Comparison of ENCODE assay signal across 7 cellular contexts in the genomic region with DNA sequence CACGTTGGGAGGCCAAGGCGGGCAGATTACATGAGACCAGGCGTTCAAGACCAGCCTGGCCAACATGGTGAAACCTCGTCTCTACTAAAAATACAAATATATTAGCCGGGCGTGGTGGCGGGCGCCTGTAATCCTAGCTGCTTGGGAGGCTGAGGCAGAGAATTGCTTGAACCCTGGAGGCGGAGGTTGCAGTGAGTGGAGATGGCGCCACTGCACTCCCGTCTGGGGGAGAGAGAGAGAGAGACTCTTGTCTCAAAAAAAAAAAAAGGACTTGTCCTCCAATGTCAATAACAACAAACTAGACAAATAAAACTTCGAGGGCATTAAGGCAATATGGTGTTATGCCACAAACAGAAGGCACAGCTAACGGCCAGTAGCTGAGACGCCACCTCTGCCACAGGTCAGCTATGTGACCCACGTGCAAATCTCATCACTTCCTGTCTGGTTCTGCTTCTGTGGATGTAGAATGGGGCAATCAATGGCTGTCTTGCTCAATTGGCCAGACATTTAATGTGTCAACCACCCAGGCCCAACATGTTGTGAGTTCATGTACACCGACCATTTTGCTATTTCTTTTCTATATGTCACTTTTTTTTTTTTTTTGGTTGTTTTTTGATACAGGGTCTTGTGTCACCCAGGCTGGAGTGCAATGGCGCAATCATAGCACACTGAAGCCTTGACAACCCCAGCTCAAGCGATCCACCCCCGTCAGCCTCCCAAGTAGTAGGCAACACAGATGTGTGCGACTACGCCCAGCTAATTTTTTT. TPM values are rescaled to one million over a fixed set of nuclear protein-coding genes. Genes with fewer than 3 reads are reported as not detected.
DNase-seq lines count a peak whose midpoint lies in the region; ATAC-seq, FAIRE-seq and TF ChIP-seq lines count a peak whose summit lies in the region.

No MANE protein-coding gene starts in this region.

- H3K4me3 ChIP-seq in GM08714 (ENCODE audit: low read length) = peak overlapping the region; percentile 55; the same call in 1 of the 2 replicates
- peak overlapping the region; percentile 93 for H3K4me3 ChIP-seq in LNCaP clone FGC (ENCODE audit: low read depth, low read length)
- peak overlapping the region in 3 of 4 donors; percentile 88 to 99 (median 96) for H3K4me3 ChIP-seq in pancreas

- in situ Hi-C loops in G401 (cut with HindIII; ENCODE audit: low sequenced_read_pairs) = no loop called here

- H3K27me3 Mint-ChIP-seq in activated CD8-positive, alpha-beta memory T cell treated with anti-CD3 and anti-CD28 coated beads, Interleukin-2, amount 10 ng/mL, durations not matched to agents 7 days and 5 days = no peaks in the 10 kb centered on the region

- peaks cover 47% of the 10 kb centered on the region for H3K4me1 Mint-ChIP-seq in activated CD8-positive, alpha-beta memory T cell treated with anti-CD3 and anti-CD28 coated beads, Interleukin-2, amount 10 ng/mL, durations not matched to agents 7 days and 5 days

- H3K27ac ChIP-seq in foreskin keratinocyte (peak overlapping the region; percentile 36), pancreas (peak overlapping the region; percentile 93 to 99 (median 98))

- intact Hi-C loops in pancreas (cut with DNase I) = no loop called here

- peaks cover 14% of the 10 kb centered on the region for H3K36me3 Mint-ChIP-seq in activated CD8-positive, alpha-beta memory T cell treated with anti-CD3 and anti-CD28 coated beads, Interleukin-2, amount 10 ng/mL, durations not matched to agents 7 days and 5 days

- peak overlapping the region; percentile 97 for H3K27ac Mint-ChIP-seq in activated CD8-positive, alpha-beta memory T cell treated with anti-CD3 and anti-CD28 coated beads, Interleukin-2, amount 10 ng/mL, durations not matched to agents 7 days and 5 days

- FAIRE-seq in pancreas (lab: Jason Lieb, UNC) = no peak

- DNase-seq in LNCaP clone FGC (ENCODE audit: low read depth) (no peak), foreskin keratinocyte (peak in 1 of 2 donors; percentile 11), pancreas (peak in 1 of 6 donors; percentile 51), G401 (ENCODE audit: low spot score) (no peak), NCI-H446 (lab: John Stamatoyannopoulos, UW) (no peak)
- peak; percentile 60 for DNase-seq in activated CD8-positive, alpha-beta memory T cell treated with anti-CD3 and anti-CD28 coated beads, Interleukin-2, amount 10 ng/mL, durations not matched to agents 7 days and 5 days

- H3K9me3 Mint-ChIP-seq in activated CD8-positive, alpha-beta memory T cell treated with anti-CD3 and anti-CD28 coated beads, Interleukin-2, amount 10 ng/mL, durations not matched to agents 7 days and 5 days (ENCODE audit: low read depth) = no peaks in the 10 kb centered on the region

- WGBS in pancreas, 2 donors = 37 to 44% methylated on average over 21 of the region's 21 CpGs

- peak overlapping the region; percentile 96 for H3K4me3 Mint-ChIP-seq in activated CD8-positive, alpha-beta memory T cell treated with anti-CD3 and anti-CD28 coated beads, Interleukin-2, amount 10 ng/mL, durations not matched to agents 7 days and 5 days

- TF ChIP-seq CTCF in LNCaP clone FGC (IDR thresholded peaks at IDR 0.05; ENCODE audit: control insufficient read depth, extremely low read depth, insufficient read depth) (no peak), foreskin keratinocyte (conservative IDR thresholded peaks at IDR 0.05) (no peak), pancreas (IDR thresholded peaks at IDR 0.05) (no peak)

- CTCF ChIA-PET in activated CD8-positive, alpha-beta memory T cell treated with anti-CD3 and anti-CD28 coated beads, Interleukin-2, amount 10 ng/mL, durations not matched to agents 7 days and 5 days (lab: Charles Lee) = interaction anchor here (0.7 to 4.3 kb wide), 12 partner anchors 11 to 930 kb away, joined by 3 to 27 read pairs (median 3); a partner anchor contains a TSS

- H3K4me1 ChIP-seq in foreskin keratinocyte (peaks cover 9% of the 10 kb centered on the region), pancreas (peaks cover 21 to 43% (median 28%) of the 10 kb centered on the region in 3 donors)

- H3K27me3 ChIP-seq in foreskin keratinocyte = no peaks in the 10 kb centered on the region
- H3K27me3 ChIP-seq in pancreas = no peaks in the 10 kb centered on the region

- no peaks in the 10 kb centered on the region for H3K36me3 ChIP-seq in pancreas

- ATAC-seq in activated CD8-positive, alpha-beta memory T cell treated with anti-CD3 and anti-CD28 coated beads, Interleukin-2, amount 10 ng/mL, durations not matched to agents 7 days and 5 days = no peak
- ATAC-seq in foreskin keratinocyte (no peak), pancreas (peak in 3 of 4 donors; percentile 1 to 21 (median 2))

- H3K9me3 ChIP-seq in pancreas = no peaks in the 10 kb centered on the region

RNA-seq across cellular contexts. Expression of a gene that starts 0.8 kb away (rescaled TPM):
- 10 to 100 TPM; 41.3 to 47.2 TPM for total RNA-seq in activated CD8-positive, alpha-beta memory T cell treated with anti-CD3 and anti-CD28 coated beads, Interleukin-2, amount 10 ng/mL, durations not matched to agents 7 days and 5 days
- 38.9 and 41.5 TPM in 2 replicates for total RNA-seq in foreskin keratinocyte
- 34.4 and 39.5 TPM in 2 replicates for polyA plus RNA-seq in foreskin keratinocyte
- total RNA-seq in pancreas = 10 to 100 TPM; 28.1 to 38.9 (median 35.9) TPM
- polyA plus RNA-seq in pancreas = 10 to 100 TPM; 54.7 to 80.8 TPM
- total RNA-seq in G401 (2014; rRNA removed; shearing (Covaris generic)) = 25.4 and 31.9 TPM in 2 replicates

RNA-seq across cellular contexts. Expression of a gene that starts 53.6 kb away (rescaled TPM):
- 10 to 100 TPM; 70.7 to 85.9 TPM for total RNA-seq in activated CD8-positive, alpha-beta memory T cell treated with anti-CD3 and anti-CD28 coated beads, Interleukin-2, amount 10 ng/mL, durations not matched to agents 7 days and 5 days
- total RNA-seq in foreskin keratinocyte (49.6 and 50.8 TPM in 2 replicates), pancreas (10 to 100 TPM; 23.8 to 34.5 (median 30.2) TPM)
- polyA plus RNA-seq in foreskin keratinocyte (26.4 and 27.3 TPM in 2 replicates), pancreas (10 to 100 TPM; 20.0 to 39.6 TPM)
- 37.0 and 54.2 TPM in 2 replicates for total RNA-seq in G401 (2014; rRNA removed; shearing (Covaris generic))

Comparison
In these comparisons a context has a peak if more than half of its experiments do, and no peak if none do; other contexts are left out.
1. ATAC-seq: peak in pancreas (3 of 4); none in activated CD8-positive, alpha-beta memory T cell treated with anti-CD3 and anti-CD28 coated beads, Interleukin-2, amount 10 ng/mL, durations not matched to agents 7 days and 5 days (single experiment) and foreskin keratinocyte (single experiment).
2. Peak in every context shown above with its lines, with median percentiles within 50 percentile points of each other: H3K4me3 ChIP-seq.